Comparison of ENCODE assay signal across 8 cellular contexts in the genomic region with DNA sequence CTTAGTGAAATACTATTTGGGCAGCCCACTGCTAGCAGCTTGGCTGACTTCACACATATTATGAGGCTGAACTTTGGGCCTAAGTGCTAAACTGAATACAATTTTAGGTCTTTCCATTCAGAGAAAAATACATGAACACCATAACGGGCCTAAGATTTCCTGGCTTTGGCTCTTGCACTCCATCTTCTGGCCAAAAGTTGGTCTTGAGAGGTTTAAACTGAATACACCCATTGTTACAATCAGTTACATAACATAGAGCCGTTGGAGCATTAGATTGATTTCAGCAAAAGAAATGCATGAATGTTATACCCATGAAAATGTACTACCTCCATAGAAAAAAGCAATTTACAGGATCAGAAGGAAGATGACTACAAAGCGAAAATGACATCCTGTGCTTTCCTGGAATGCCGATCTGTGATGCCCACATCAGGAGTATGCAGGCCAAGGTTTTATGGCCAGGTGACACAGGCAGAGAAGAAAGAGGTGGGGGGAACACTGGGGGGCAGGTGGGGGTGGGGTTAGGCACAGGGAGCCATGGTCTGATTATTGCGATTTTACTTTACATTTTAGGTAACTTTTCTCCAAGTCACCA. TPM values are rescaled to one million over a fixed set of nuclear protein-coding genes. Genes with fewer than 3 reads are reported as not detected.
A peak's percentile ranks its signal among the peaks of the same experiment; 100 is the strongest.
DNase-seq lines count a peak whose midpoint lies in the region; ATAC-seq and TF ChIP-seq lines count a peak whose summit lies in the region.

No MANE protein-coding gene starts in this region.

- H3K27me3 ChIP-seq in OCI-LY3 (ENCODE audit: low read depth, low read length) = no peaks in the 10 kb centered on the region

- DNase-seq in DMS114 treated with DMSO at 0.1 percent for 48 hours (lab: John Stamatoyannopoulos, UW; ENCODE audit: unreplicated experiment) = peak; percentile 16
- DNase-seq in HT1080 (ENCODE audit: low read depth) = peak; percentile 45
- peak; percentile 75 for DNase-seq in astrocyte of the spinal cord (ENCODE audit: low read depth, low spot score)
- peak; percentile 46 for DNase-seq in iPS-NIHi11 (ENCODE audit: low spot score)
- DNase-seq in superior temporal gyrus (ENCODE audit: extremely low spot score) = peak; percentile 97

- no peak overlapping the region for H3K4me2 ChIP-seq in OCI-LY3 (ENCODE audit: low read length)

- in situ Hi-C loops in astrocyte of the spinal cord (cut with HindIII; ENCODE audit: low sequenced_read_pairs) = no loop called here

- TF ChIP-seq CTCF in OCI-LY3 (IDR thresholded peaks at IDR 0.05; ENCODE audit: low read depth, low read length) = peak; percentile 91
- TF ChIP-seq CTCF in astrocyte of the spinal cord (IDR thresholded peaks at IDR 0.05; ENCODE audit: low read depth, low read length) = peak; percentile 80

- no peaks in the 10 kb centered on the region for H3K36me3 ChIP-seq in OCI-LY3 (replicated peaks; ENCODE audit: low read depth, low read length)

- no peak for ATAC-seq in GM21367 (IDR thresholded peaks at IDR 0.05; ENCODE audit: unreplicated experiment)
- no peak for ATAC-seq in HG02970 (IDR thresholded peaks at IDR 0.05; ENCODE audit: low FRiP score, unreplicated experiment)

- no peaks in the 10 kb centered on the region for H4K20me1 ChIP-seq in OCI-LY3 (ENCODE audit: insufficient read depth, low read length)

- no peaks in the 10 kb centered on the region for H3K4me1 ChIP-seq in OCI-LY3 (ENCODE audit: low read length)

- H2AFZ ChIP-seq in OCI-LY3 (ENCODE audit: low read depth, low read length) = no peak overlapping the region

- no peak overlapping the region for H3K27ac ChIP-seq in OCI-LY3 (ENCODE audit: low read length)

- H3K4me3 ChIP-seq in OCI-LY3 (ENCODE audit: low read length) (no peak overlapping the region), astrocyte of the spinal cord (ENCODE audit: low read depth, low read length) (no peak overlapping the region)

- H3K9me3 ChIP-seq in OCI-LY3 (ENCODE audit: insufficient read depth, low read length) = no peaks in the 10 kb centered on the region

- no peak overlapping the region for H3K9ac ChIP-seq in OCI-LY3 (ENCODE audit: low read length)

- H3K79me2 ChIP-seq in OCI-LY3 (ENCODE audit: low read length) = no peaks in the 10 kb centered on the region

RNA-seq across cellular contexts. Expression of a gene that starts 11.1 kb away (rescaled TPM):
- total RNA-seq in HT1080 (2014; rRNA removed; shearing (Covaris generic)) = 0.35 and 0.94 TPM in 2 replicates
- polyA plus RNA-seq in HT1080 (2015; cell fraction: cytosol; rRNA removed) = 0.07 and 0.23 TPM in 2 replicates
- polyA plus RNA-seq in HT1080 (2015; cell fraction: nucleus; rRNA removed) = 0.14 TPM in 1 of 2 replicates, not detected in the other

Comparison
In these comparisons a context has a peak if more than half of its experiments do, and no peak if none do; other contexts are left out.
1. DNase-seq: peak in every context shown above with its lines; median percentile 97 in superior temporal gyrus; 75 in astrocyte of the spinal cord; 46 in iPS-NIHi11; 45 in HT1080; 16 in DMS114 treated with DMSO at 0.1 percent for 48 hours.